In genomic region chr4:55636622-55636999, GRCh38 we compare ENCODE assay signal across 9 cellular contexts. TPM values are rescaled to one million over a fixed set of nuclear protein-coding genes. Genes with fewer than 3 reads are reported as not detected.
DNase-seq lines count a peak whose midpoint lies in the region; ATAC-seq, FAIRE-seq and TF ChIP-seq lines count a peak whose summit lies in the region.
"Had no signal": no experiment of that assay in that cellular context is flagged by ENCODE, and none has a peak within 500 bp of the region (broad histone marks: within the 10 kb centered on the region; RNA-seq: fewer than 3 reads in every experiment).

No MANE protein-coding gene starts in this region.

- H3K79me2 ChIP-seq in PC-3 (ENCODE audit: low read length): 0 out of 2 replicates have a peak, but pooled peaks cover 6% of the 10 kb centered on the region

- FAIRE-seq in GM12891 (lab: Jason Lieb, UNC): no peak
- FAIRE-seq in RCC 7860 (lab: Jason Lieb, UNC): no peak
- FAIRE-seq: colon had no signal

- H3F3A ChIP-seq in PC-3 (ENCODE audit: low read length, unreplicated experiment): no peaks in the 10 kb centered on the region

- no peak overlapping the region for H3K27ac ChIP-seq in PC-3 (ENCODE audit: low read length)

- H3K4me3 Mint-ChIP-seq in osteocyte (ENCODE audit: unreplicated experiment): peak overlapping the region; percentile 74

- CTCF ChIA-PET in PC-3 (lab: Charles Lee): interaction anchor here (0.6 kb wide), 1 partner anchor 665 kb away, joined by 3 read pairs; no protein-coding TSS in a partner anchor

- H2AFZ ChIP-seq in PC-3 (ENCODE audit: low read length): peak overlapping the region; percentile 88

- POLR2A ChIA-PET in PC-3 (lab: Charles Lee; ENCODE audit: unreplicated experiment): no interaction called here

- peaks cover 24% of the 10 kb centered on the region for H3K4me1 Mint-ChIP-seq in osteocyte (ENCODE audit: unreplicated experiment)

- H3K27ac Mint-ChIP-seq in osteocyte (ENCODE audit: unreplicated experiment): no peak overlapping the region

- TF ChIP-seq POLR2A in GM12891 (IDR thresholded peaks at IDR 0.05; ENCODE audit: low read depth, low read length): no peak

- no peaks in the 10 kb centered on the region for H3K36me3 Mint-ChIP-seq in osteocyte (ENCODE audit: unreplicated experiment)

- H3K4me1 ChIP-seq in ES-I3 (ENCODE audit: insufficient read depth, low read length) (peaks cover 27% of the 10 kb centered on the region), PC-3 (ENCODE audit: insufficient read depth, low read length) (peaks cover 13% of the 10 kb centered on the region)

- intact Hi-C loops in PC-3 (cut with micrococcal nuclease): loop anchor here (2.0 to 10.0 kb wide), 4 partner anchors 84 to 664 kb away; no protein-coding TSS in a partner anchor

- H3K9me2 ChIP-seq in PC-3 (replicated peaks; ENCODE audit: low read length): no peaks in the 10 kb centered on the region

- no TSS peak for BruUV-seq in PC-3 (replicated peaks; lab: Mats Ljungman, UMichigan)

- no peak for ATAC-seq in PC-3

- H3K9me3 ChIP-seq in ES-I3 (ENCODE audit: control insufficient read depth, insufficient read depth, low read length) (no peaks in the 10 kb centered on the region), PC-3 (ENCODE audit: low read length) (no peaks in the 10 kb centered on the region)

- no peaks in the 10 kb centered on the region for H4K20me1 ChIP-seq in PC-3 (ENCODE audit: low read length)

- H3K36me3 ChIP-seq in ES-I3 (ENCODE audit: insufficient read depth, low read length) (no peaks in the 10 kb centered on the region), PC-3 (ENCODE audit: low read depth, low read length) (no peaks in the 10 kb centered on the region)

- H3K27me3 Mint-ChIP-seq in osteocyte (ENCODE audit: unreplicated experiment): peaks cover 54% of the 10 kb centered on the region

- H3K4me2 ChIP-seq in PC-3 (ENCODE audit: low read length): peak overlapping the region; percentile 86

- H3K27me3 ChIP-seq in PC-3 (ENCODE audit: low read length): no peaks in the 10 kb centered on the region

- TF ChIP-seq CTCF in PC-3 (conservative IDR thresholded peaks at IDR 0.05; ENCODE audit: low read depth, low read length) (no peak), epithelial cell of esophagus (IDR thresholded peaks at IDR 0.05; ENCODE audit: insufficient read depth, low read depth, low read length, missing control alignments) (no peak), osteocyte (IDR thresholded peaks at IDR 0.05) (no peak)

- H3K9ac ChIP-seq in ES-I3 (ENCODE audit: low read depth, low read length) (peak overlapping the region; percentile 60), PC-3 (ENCODE audit: low read length) (peak overlapping the region; percentile 32; the same call in 1 of the 2 replicates)

- peak overlapping the region; percentile 69 for H3K4me3 ChIP-seq in PC-3 (ENCODE audit: low read length)
- H3K4me3 ChIP-seq in epithelial cell of esophagus (ENCODE audit: low read length): peak overlapping the region; percentile 59

- peaks cover 4% of the 10 kb centered on the region for H3K9me3 Mint-ChIP-seq in osteocyte (ENCODE audit: unreplicated experiment)

- DNase-seq in PC-3 (no peak), epithelial cell of esophagus (ENCODE audit: low read depth) (no peak), osteocyte (ENCODE audit: extremely low spot score, unreplicated experiment) (no peak), LoVo (ENCODE audit: low spot score) (no peak), GM12891 (ENCODE audit: insufficient read length, low spot score) (no peak), RCC 7860 (ENCODE audit: low spot score) (no peak), islet precursor cell (no peak)

TF ChIP-seq in GM12891, 5 proteins besides CTCF, POLR2A, EP300 and RAD21:
- TF ChIP-seq POLR2AphosphoS5 (IDR thresholded peaks at IDR 0.05; ENCODE audit: low read depth, low read length): no peak
- no peak for TF ChIP-seq TAF1 (IDR thresholded peaks at IDR 0.05; ENCODE audit: low read depth, low read length)
- no peak for TF ChIP-seq PAX5 (IDR thresholded peaks at IDR 0.05; ENCODE audit: insufficient read depth, low read length, severe bottlenecking)
- no peak for TF ChIP-seq POU2F2 (IDR thresholded peaks at IDR 0.05; ENCODE audit: low read depth, low read length)
- TF ChIP-seq SPI1 (IDR thresholded peaks at IDR 0.05; ENCODE audit: low read depth, low read length): no peak

RNA-seq across cellular contexts. Expression of gene NMU, which starts 0.5 kb away (rescaled TPM):
- 28.5 and 40.2 TPM in 2 replicates for total RNA-seq in PC-3 (2014; rRNA removed)
- not detected in 2 replicates for total RNA-seq in osteocyte
- polyA plus RNA-seq in GM12891 (2012; ENCODE audit: low read depth, missing spikeins): not detected

RNA-seq across cellular contexts. Expression of gene PDCL2, which starts 44.6 kb away (rescaled TPM):
- total RNA-seq in PC-3 (2014; rRNA removed): not detected in 2 replicates
- not detected in 2 replicates for total RNA-seq in osteocyte
- not detected for polyA plus RNA-seq in GM12891 (2012; ENCODE audit: low read depth, missing spikeins)

Comparison
In these comparisons a context has a peak if more than half of its experiments do, and no peak if none do; other contexts are left out.
1. RNA of gene NMU, which starts 0.5 kb away (total RNA-seq): 28.5 to 40.2 TPM in PC-3; not detected in osteocyte; every median in the first group is over 10 times any median in the second.